13 cellular contexts compared by ENCODE assay signal in genomic region chr5:5229405-5229804, GRCh38.
"Had no signal": no experiment of that assay in that cellular context is flagged by ENCODE, and none has a peak within 500 bp of the region (broad histone marks: within the 10 kb centered on the region; RNA-seq: fewer than 3 reads in every experiment).

No MANE protein-coding gene starts in this region.

- H3K27ac ChIP-seq: esophagus muscularis mucosa, hepatocyte, left ventricle myocardium inferior, thyroid gland, WERI-Rb-1 had no signal

- ATAC-seq: activated T-cell treated with anti-CD3 and anti-CD28 coated beads, Interleukin-2, amount 50 U/mL, for 72 hours; T-helper 17 cell had no signal

- H3K36me3 ChIP-seq: esophagus muscularis mucosa, left ventricle myocardium inferior, thyroid gland, WERI-Rb-1 had no signal

- H3K4me3 ChIP-seq: esophagus muscularis mucosa, hepatocyte, left ventricle myocardium inferior, thyroid gland had no signal

- H3K27me3 ChIP-seq: esophagus muscularis mucosa, hepatocyte, thyroid gland had no signal

- DNase-seq: activated CD4-positive, alpha-beta T cell treated with anti-CD3 and anti-CD28 coated beads for 1 hour; activated CD4-positive, alpha-beta T cell treated with anti-CD3 and anti-CD28 coated beads, Interleukin-2, amount 50 U/mL, for 4 hours; activated effector memory CD4-positive, alpha-beta T cell treated with anti-CD3 and anti-CD28 coated beads, Interleukin-2, amount 50 U/mL, for 16 hours; activated T-cell treated with anti-CD3 and anti-CD28 coated beads, Interleukin-2, amount 50 U/mL, for 72 hours; effector CD8-positive, alpha-beta T cell; left ventricle myocardium inferior; occipital lobe; stimulated activated naive CD4-positive, alpha-beta T cell; T-helper 17 cell; thyroid gland; WERI-Rb-1 had no signal

- H3K9me3 ChIP-seq: esophagus muscularis mucosa, left ventricle myocardium inferior, thyroid gland had no signal

- H3K4me1 ChIP-seq: esophagus muscularis mucosa, left ventricle myocardium inferior, thyroid gland had no signal
